8 cellular contexts compared by ENCODE assay signal in the genomic region with DNA sequence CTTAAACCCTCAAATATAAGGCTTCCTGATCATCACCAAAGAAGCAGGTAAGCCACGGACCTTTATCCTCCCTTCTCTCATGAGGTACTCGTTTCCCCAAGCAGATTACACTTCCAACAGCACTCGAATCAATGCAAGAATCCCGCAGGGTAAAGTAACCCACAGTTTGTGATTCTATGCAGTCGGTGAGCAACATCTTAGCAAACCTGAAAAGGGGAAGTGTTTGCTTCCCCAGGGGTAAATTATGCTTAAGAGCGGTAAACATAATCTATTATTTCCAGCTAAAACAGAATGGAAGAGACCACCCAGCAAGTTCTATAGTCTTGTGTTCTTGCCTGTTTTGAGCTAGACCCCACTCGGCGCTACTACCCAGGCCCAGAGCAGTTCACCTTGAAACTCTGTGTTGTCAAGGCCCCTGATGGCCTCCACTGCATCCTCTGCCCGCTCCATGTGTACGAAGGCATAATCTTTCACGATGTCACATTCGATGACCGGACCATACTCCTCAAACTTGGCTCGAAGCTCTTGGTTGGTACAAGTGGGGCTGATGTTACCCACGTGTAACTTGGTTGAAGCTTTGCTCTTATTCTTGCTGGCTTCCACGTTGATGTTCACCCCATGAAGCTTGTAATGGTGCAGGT. TPM values are rescaled to one million over a fixed set of nuclear protein-coding genes. Genes with fewer than 3 reads are reported as not detected.
DNase-seq lines count a peak whose midpoint lies in the region; ATAC-seq, FAIRE-seq and TF ChIP-seq lines count a peak whose summit lies in the region.

No MANE protein-coding gene starts in this region.

- no peak for ATAC-seq in GM19023 (IDR thresholded peaks at IDR 0.05; ENCODE audit: unreplicated experiment)

- H2AFZ ChIP-seq in astrocyte (ENCODE audit: low read depth, low read length), result no peak overlapping the region

- no peaks in the 10 kb centered on the region for H3K27me3 ChIP-seq in AG04450 (ENCODE audit: control insufficient read depth, insufficient read depth, low read length)
- no peaks in the 10 kb centered on the region for H3K27me3 ChIP-seq in astrocyte (ENCODE audit: insufficient read depth, low read length)

- no peak overlapping the region for H3K9ac ChIP-seq in astrocyte (ENCODE audit: low read length)

- POLR2A ChIA-PET in AG04450 (lab: Yijun Ruan, JAX), result interaction anchor here (2.4 kb wide), 1 partner anchor 38 kb away, joined by 20 read pairs; a partner anchor contains a TSS

- peaks cover 31% of the 10 kb centered on the region for H4K20me1 ChIP-seq in astrocyte (ENCODE audit: insufficient read depth, low read length)

- H3K36me3 Mint-ChIP-seq in IgD-negative memory B cell, result no peaks in the 10 kb centered on the region
- H3K36me3 Mint-ChIP-seq in astrocyte (ENCODE audit: low read depth, unreplicated experiment), result peaks cover 9% of the 10 kb centered on the region
- peaks cover 5% of the 10 kb centered on the region for H3K36me3 Mint-ChIP-seq in mesothelial cell of epicardium

- no peaks in the 10 kb centered on the region for H3K27me3 Mint-ChIP-seq in IgD-negative memory B cell
- H3K27me3 Mint-ChIP-seq in astrocyte (ENCODE audit: low read depth, unreplicated experiment), result no peaks in the 10 kb centered on the region
- no peaks in the 10 kb centered on the region for H3K27me3 Mint-ChIP-seq in mesothelial cell of epicardium (ENCODE audit: low read depth)

- no peak for FAIRE-seq in astrocyte (lab: Jason Lieb, UNC)

- peak overlapping the region; percentile 96 for H3K27ac ChIP-seq in AG04450 (ENCODE audit: low read depth, low read length)
- H3K27ac ChIP-seq in astrocyte (ENCODE audit: low read depth, low read length), result no peak overlapping the region

- H3K9me3 Mint-ChIP-seq in IgD-negative memory B cell (no peaks in the 10 kb centered on the region), astrocyte (ENCODE audit: unreplicated experiment) (no peaks in the 10 kb centered on the region), mesothelial cell of epicardium (no peaks in the 10 kb centered on the region)

- H3K36me3 ChIP-seq in astrocyte (ENCODE audit: insufficient read depth, low read length), result peaks cover 8% of the 10 kb centered on the region

- H3K27ac Mint-ChIP-seq in IgD-negative memory B cell (peak overlapping the region; percentile 95 to 99 (median 95)), astrocyte (ENCODE audit: unreplicated experiment) (no peak overlapping the region), mesothelial cell of epicardium (peak overlapping the region; percentile 100)

- H3K4me3 Mint-ChIP-seq in IgD-negative memory B cell (peak overlapping the region; percentile 93 to 99 (median 97)), astrocyte (ENCODE audit: unreplicated experiment) (peak overlapping the region; percentile 91), mesothelial cell of epicardium (peak overlapping the region; percentile 95)

- peaks cover 19% of the 10 kb centered on the region for H3K4me1 ChIP-seq in astrocyte (ENCODE audit: insufficient read depth, low read length)

- H3K4me3 ChIP-seq in AG04450 (ENCODE audit: low read depth, low read length), result peak overlapping the region; percentile 76
- H3K4me3 ChIP-seq in astrocyte (ENCODE audit: insufficient read depth, low read depth, low read length), result peak overlapping the region; percentile 78

- no peak for DNase-seq in AG04450 (ENCODE audit: low read depth, low spot score)
- no peak for DNase-seq in astrocyte (ENCODE audit: low read depth)
- DNase-seq in mesothelial cell of epicardium (ENCODE audit: low spot score in 2 of 2, unreplicated experiment in 2 of 2), result no peak
- DNase-seq in OCI-M1 (lab: John Stamatoyannopoulos, UW), result no peak
- DNase-seq in DMS153 treated with DMSO at 0.1 percent for 48 hours (lab: John Stamatoyannopoulos, UW; ENCODE audit: unreplicated experiment), result no peak
- DNase-seq in 8988T, result no peak

- CTCF ChIA-PET in AG04450 (lab: Charles Lee), result interaction anchor here (0.5 to 2.5 kb wide), 3 partner anchors 98 to 283 kb away, joined by 3 to 29 read pairs (median 3); no protein-coding TSS in a partner anchor

- TF ChIP-seq CTCF in AG04450 (IDR thresholded peaks at IDR 0.05; ENCODE audit: low read depth, low read length) (no peak), astrocyte (IDR thresholded peaks at IDR 0.05; ENCODE audit: insufficient read depth, low read depth, low read length) (no peak), mesothelial cell of epicardium (IDR thresholded peaks at IDR 0.05; ENCODE audit: unreplicated experiment) (no peak)

- H3K4me2 ChIP-seq in astrocyte (ENCODE audit: low read length), result peak overlapping the region; percentile 92

- H3K79me2 ChIP-seq in astrocyte (ENCODE audit: insufficient read depth, low read length), result peaks cover 41% of the 10 kb centered on the region

- H3K9me3 ChIP-seq in AG04450 (ENCODE audit: control insufficient read depth, insufficient read depth, low read length) (no peaks in the 10 kb centered on the region; the same call in 1 of the 2 replicates), astrocyte (ENCODE audit: insufficient read depth, low read depth, low read length) (no peaks in the 10 kb centered on the region)

- H3K4me1 Mint-ChIP-seq in IgD-negative memory B cell (peaks cover 29 to 33% (median 29%) of the 10 kb centered on the region in 3 donors), astrocyte (ENCODE audit: low read depth, unreplicated experiment) (peaks cover 12% of the 10 kb centered on the region), mesothelial cell of epicardium (peaks cover 33% of the 10 kb centered on the region)

RNA-seq across cellular contexts. Expression of a gene that starts 1.3 kb away (rescaled TPM):
- polyA plus RNA-seq in AG04450 (2011; rRNA removed) (37.4 and 43.8 TPM in 2 replicates), IgD-negative memory B cell (22.9 TPM)
- 28.9 and 32.4 TPM in 2 replicates for polyA minus RNA-seq in AG04450 (2011; rRNA and poly(A)+ RNA removed)
- total RNA-seq in astrocyte (17.3 and 20.3 TPM in 2 replicates), mesothelial cell of epicardium (38.7 to 40.7 TPM (median 39.6 TPM) in 3 replicates)

RNA-seq across cellular contexts. Expression of a gene that starts 37.9 kb away (rescaled TPM):
- polyA plus RNA-seq in AG04450 (2011; rRNA removed) (234 and 272 TPM in 2 replicates), IgD-negative memory B cell (189 TPM)
- 167 and 183 TPM in 2 replicates for polyA minus RNA-seq in AG04450 (2011; rRNA and poly(A)+ RNA removed)
- total RNA-seq in astrocyte (151 and 153 TPM in 2 replicates), mesothelial cell of epicardium (240 to 248 TPM (median 242 TPM) in 3 replicates)

RNA-seq across cellular contexts. Expression of a gene that starts 52.6 kb away (rescaled TPM):
- 0.09 and 0.21 TPM in 2 replicates for polyA plus RNA-seq in AG04450 (2011; rRNA removed)
- polyA minus RNA-seq in AG04450 (2011; rRNA and poly(A)+ RNA removed), result 0.18 and 0.48 TPM in 2 replicates
- not detected for polyA plus RNA-seq in IgD-negative memory B cell
- total RNA-seq in astrocyte, result 18.2 and 22.7 TPM in 2 replicates
- total RNA-seq in mesothelial cell of epicardium, result 62.0 to 63.4 TPM (median 62.4 TPM) in 3 replicates

RNA-seq across cellular contexts. Expression of a gene that starts 60.0 kb away (rescaled TPM):
- 21.4 and 25.0 TPM in 2 replicates for polyA plus RNA-seq in AG04450 (2011; rRNA removed)
- polyA minus RNA-seq in AG04450 (2011; rRNA and poly(A)+ RNA removed), result 20.6 and 22.4 TPM in 2 replicates
- polyA plus RNA-seq in IgD-negative memory B cell, result 80.5 TPM
- 47.6 and 59.7 TPM in 2 replicates for total RNA-seq in astrocyte
- 126 to 135 TPM (median 128 TPM) in 3 replicates for total RNA-seq in mesothelial cell of epicardium
